Comparison of ENCODE assay signal across 21 cellular contexts in the genomic region with DNA sequence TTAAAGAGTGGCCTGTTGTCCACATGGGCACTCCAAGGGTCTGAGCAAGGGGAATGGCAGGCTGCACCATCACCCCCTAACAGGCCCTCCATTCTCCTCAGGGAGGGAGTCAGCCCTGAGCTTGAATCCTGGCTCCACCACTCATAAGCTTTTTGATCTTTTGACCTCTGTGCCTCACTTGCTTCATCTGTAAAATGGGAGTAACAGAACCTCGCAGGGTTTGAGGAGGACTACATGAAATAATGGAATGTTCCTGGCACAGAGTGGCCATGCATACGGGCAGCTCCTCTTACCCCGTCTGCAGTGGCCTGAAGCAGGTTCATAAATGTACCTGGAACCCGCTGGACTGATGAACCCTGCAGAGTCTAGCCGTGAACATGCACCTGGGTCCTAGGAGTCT. TPM values are rescaled to one million over a fixed set of nuclear protein-coding genes. Genes with fewer than 3 reads are reported as not detected.
DNase-seq lines count a peak whose midpoint lies in the region; ATAC-seq and TF ChIP-seq lines count a peak whose summit lies in the region.
"Had no signal": no experiment of that assay in that cellular context is flagged by ENCODE, and none has a peak within 500 bp of the region (broad histone marks: within the 10 kb centered on the region; RNA-seq: fewer than 3 reads in every experiment).

No MANE protein-coding gene starts in this region.

- H3K4me1 Mint-ChIP-seq in natural killer cell: peaks cover 12 to 24% of the 10 kb centered on the region in 2 donors
- H3K4me1 Mint-ChIP-seq in natural killer cell treated with Interleukin-12 subunit alpha and Interleukin-12 subunit beta and Interleukin-15 and Interleukin-18, amount 100 ng/mL, for 72 hours (ENCODE audit: low read depth in 2 of 2): peaks cover 11 to 12% of the 10 kb centered on the region in 2 donors
- H3K4me1 Mint-ChIP-seq in endothelial cell (ENCODE audit: unreplicated experiment): peaks cover 12% of the 10 kb centered on the region

- DNase-seq in natural killer cell: no peak
- no peak for DNase-seq in natural killer cell treated with Interleukin-12 subunit alpha and Interleukin-12 subunit beta and Interleukin-15 and Interleukin-18, amount 100 ng/mL, for 72 hours (ENCODE audit: low spot score)
- DNase-seq in endothelial cell (ENCODE audit: low spot score): no peak
- DNase-seq in posterior vena cava (ENCODE audit: low spot score): peak; percentile 5
- DNase-seq in RPMI8226: no peak
- DNase-seq: 8988T; ACHN; AML-193; C1 segment of cervical spinal cord; CD8-positive, alpha-beta T cell; DMS 273 treated with DMSO at 0.1 percent for 48 hours; DMS79; EL; GDM1; H9 had no signal

- H3K9me3 Mint-ChIP-seq in natural killer cell: no peaks in the 10 kb centered on the region
- H3K9me3 Mint-ChIP-seq in natural killer cell treated with Interleukin-12 subunit alpha and Interleukin-12 subunit beta and Interleukin-15 and Interleukin-18, amount 100 ng/mL, for 72 hours: no peaks in the 10 kb centered on the region
- no peaks in the 10 kb centered on the region for H3K9me3 Mint-ChIP-seq in endothelial cell (ENCODE audit: unreplicated experiment)
- H3K9me3 Mint-ChIP-seq: CD8-positive, alpha-beta T cell; GM23338; H9 had no signal

- H3K36me3 Mint-ChIP-seq in natural killer cell: no peaks in the 10 kb centered on the region
- H3K36me3 Mint-ChIP-seq in natural killer cell treated with Interleukin-12 subunit alpha and Interleukin-12 subunit beta and Interleukin-15 and Interleukin-18, amount 100 ng/mL, for 72 hours: no peaks in the 10 kb centered on the region
- H3K36me3 Mint-ChIP-seq in endothelial cell (ENCODE audit: low read depth, unreplicated experiment): peaks cover 3% of the 10 kb centered on the region

- TF ChIP-seq CTCF in natural killer cell (IDR thresholded peaks at IDR 0.05) (no peak), endothelial cell (IDR thresholded peaks at IDR 0.05; ENCODE audit: unreplicated experiment) (no peak)

- ATAC-seq in natural killer cell (no peak), GM21381 (IDR thresholded peaks at IDR 0.05; ENCODE audit: unreplicated experiment) (no peak)
- no peak for ATAC-seq in natural killer cell treated with Interleukin-12 subunit alpha and Interleukin-12 subunit beta and Interleukin-15 and Interleukin-18, amount 100 ng/mL, for 72 hours
- ATAC-seq: A549; CD8-positive, alpha-beta T cell; GM12878; GM23338; HCT116 had no signal

- H3K27ac Mint-ChIP-seq in natural killer cell (no peak overlapping the region), endothelial cell (ENCODE audit: unreplicated experiment) (peak overlapping the region; percentile 3)
- peak overlapping the region in 1 of 2 donors; percentile 19 for H3K27ac Mint-ChIP-seq in natural killer cell treated with Interleukin-12 subunit alpha and Interleukin-12 subunit beta and Interleukin-15 and Interleukin-18, amount 100 ng/mL, for 72 hours
- H3K27ac Mint-ChIP-seq: CD8-positive, alpha-beta T cell; GM23338 had no signal

- intact Hi-C loops in natural killer cell (cut with micrococcal nuclease): loop anchor here (5.0 kb wide), 1 partner anchor 60 kb away; no protein-coding TSS in a partner anchor
- intact Hi-C loops in posterior vena cava (cut with DNase I): no loop called here

- H3K4me3 Mint-ChIP-seq in natural killer cell (peak overlapping the region; percentile 53), endothelial cell (ENCODE audit: unreplicated experiment) (no peak overlapping the region)
- H3K4me3 Mint-ChIP-seq in natural killer cell treated with Interleukin-12 subunit alpha and Interleukin-12 subunit beta and Interleukin-15 and Interleukin-18, amount 100 ng/mL, for 72 hours: no peak overlapping the region
- H3K4me3 Mint-ChIP-seq: GM23338, H9 had no signal

- no peaks in the 10 kb centered on the region for H3K27me3 Mint-ChIP-seq in natural killer cell (ENCODE audit: low read depth in 2 of 2)
- no peaks in the 10 kb centered on the region for H3K27me3 Mint-ChIP-seq in natural killer cell treated with Interleukin-12 subunit alpha and Interleukin-12 subunit beta and Interleukin-15 and Interleukin-18, amount 100 ng/mL, for 72 hours
- H3K27me3 Mint-ChIP-seq in endothelial cell (ENCODE audit: unreplicated experiment): peaks cover 4% of the 10 kb centered on the region

RNA-seq across cellular contexts. Expression of a gene that starts 2.1 kb away (rescaled TPM):
- total RNA-seq in natural killer cell: 10 to 100 TPM in 2 of 3 donors, 1 to 10 TPM in 1; 8.0 to 16.8 (median 15.5) TPM
- 1 to 10 TPM; 7.1 to 9.6 TPM for total RNA-seq in natural killer cell treated with Interleukin-12 subunit alpha and Interleukin-12 subunit beta and Interleukin-15 and Interleukin-18, amount 100 ng/mL, for 72 hours
- 20.1 TPM for total RNA-seq in endothelial cell (ENCODE audit: unreplicated experiment)
- total RNA-seq in posterior vena cava: 1 to 10 TPM; 4.3 to 8.2 TPM
- total RNA-seq: H4 had no signal

RNA-seq across cellular contexts. Expression of a gene that starts 22.9 kb away (rescaled TPM):
- total RNA-seq in natural killer cell: under 1 TPM; 0.24 to 0.88 (median 0.75) TPM
- total RNA-seq in natural killer cell treated with Interleukin-12 subunit alpha and Interleukin-12 subunit beta and Interleukin-15 and Interleukin-18, amount 100 ng/mL, for 72 hours: under 1 TPM; 0.33 to 0.95 TPM
- total RNA-seq in endothelial cell (ENCODE audit: unreplicated experiment): 3.3 TPM
- under 1 TPM in 1 of 2 donors, not detected in 1; 0.33 TPM for total RNA-seq in posterior vena cava
- total RNA-seq: CD8-positive, alpha-beta T cell had no signal

RNA-seq across cellular contexts. Expression of a gene that starts 43.3 kb away (rescaled TPM):
- 10 to 100 TPM; 40.6 to 60.1 (median 50.1) TPM for total RNA-seq in natural killer cell
- total RNA-seq in natural killer cell treated with Interleukin-12 subunit alpha and Interleukin-12 subunit beta and Interleukin-15 and Interleukin-18, amount 100 ng/mL, for 72 hours: 10 to 100 TPM; 54.7 to 79.8 TPM
- total RNA-seq in endothelial cell (ENCODE audit: unreplicated experiment): 34.6 TPM
- 10 to 100 TPM; 20.8 to 21.1 TPM for total RNA-seq in posterior vena cava
